12 cellular contexts compared by ENCODE assay signal in genomic region chr16:82452002-82452741, GRCh38.
"Had no signal": no experiment of that assay in that cellular context is flagged by ENCODE, and none has a peak within 500 bp of the region (broad histone marks: within the 10 kb centered on the region; RNA-seq: fewer than 3 reads in every experiment).

No MANE protein-coding gene starts in this region.

- DNase-seq: activated CD4-positive, CD25-positive, alpha-beta regulatory T cell treated with anti-CD3 and anti-CD28 coated beads, Interleukin-2, amount 50 U/mL, for 72 hours; activated naive CD4-positive, alpha-beta T cell; activated naive CD8-positive, alpha-beta T cell treated with anti-CD3 and anti-CD28 coated beads, Interleukin-2, amount 50 U/mL, for 24 hours; aorta; islet precursor cell; ovary; stimulated activated CD4-positive, alpha-beta T cell treated with anti-CD3 and anti-CD28 coated beads, Interleukin-2, amount 100 ng/mL, for 48 hours; stimulated activated naive CD4-positive, alpha-beta T cell treated with Interleukin-2 at 50 U/mL for 16 hours; transverse colon had no signal

- H3K36me3 ChIP-seq: breast epithelium, ovary, transverse colon had no signal

- H3K4me3 ChIP-seq: breast epithelium, ovary, transverse colon had no signal

- H3K9me3 Mint-ChIP-seq: activated T-helper 1 cell treated with anti-CD3 and anti-CD28 coated beads, Interleukin-12 subunit alpha, Interleukin-12 subunit beta, Interleukin-2, Interleukin-4 antibody, amounts not matched to agents 30 ng/mL and 10 ng/mL and 1 ng/mL, durations not matched to agents 14 hours and 24 hours and 36 hours had no signal

- H3K4me1 ChIP-seq: breast epithelium, transverse colon had no signal

- ATAC-seq: activated naive CD8-positive, alpha-beta T cell treated with anti-CD3 and anti-CD28 coated beads, Interleukin-2, amount 50 U/mL, for 24 hours had no signal

- H3K27me3 ChIP-seq: breast epithelium, ovary, transverse colon had no signal

- H3K9me3 ChIP-seq: breast epithelium, ovary, transverse colon had no signal

- H3K27ac ChIP-seq: breast epithelium, ovary, transverse colon had no signal

- H3K27ac Mint-ChIP-seq: activated naive CD8-positive, alpha-beta T cell treated with anti-CD3 and anti-CD28 coated beads, Interleukin-2, amount 50 U/mL, for 24 hours; activated T-helper 1 cell treated with anti-CD3 and anti-CD28 coated beads, Interleukin-12 subunit alpha, Interleukin-12 subunit beta, Interleukin-2, Interleukin-4 antibody, amounts not matched to agents 30 ng/mL and 10 ng/mL and 1 ng/mL, durations not matched to agents 14 hours and 24 hours and 36 hours had no signal

- H3K4me1 Mint-ChIP-seq: activated naive CD8-positive, alpha-beta T cell treated with anti-CD3 and anti-CD28 coated beads, Interleukin-2, amount 50 U/mL, for 24 hours had no signal

- H3K4me3 Mint-ChIP-seq: activated naive CD8-positive, alpha-beta T cell treated with anti-CD3 and anti-CD28 coated beads, Interleukin-2, amount 50 U/mL, for 24 hours; activated T-helper 1 cell treated with anti-CD3 and anti-CD28 coated beads, Interleukin-12 subunit alpha, Interleukin-12 subunit beta, Interleukin-2, Interleukin-4 antibody, amounts not matched to agents 30 ng/mL and 10 ng/mL and 1 ng/mL, durations not matched to agents 14 hours and 24 hours and 36 hours; neural crest cell had no signal
